In the genomic region with DNA sequence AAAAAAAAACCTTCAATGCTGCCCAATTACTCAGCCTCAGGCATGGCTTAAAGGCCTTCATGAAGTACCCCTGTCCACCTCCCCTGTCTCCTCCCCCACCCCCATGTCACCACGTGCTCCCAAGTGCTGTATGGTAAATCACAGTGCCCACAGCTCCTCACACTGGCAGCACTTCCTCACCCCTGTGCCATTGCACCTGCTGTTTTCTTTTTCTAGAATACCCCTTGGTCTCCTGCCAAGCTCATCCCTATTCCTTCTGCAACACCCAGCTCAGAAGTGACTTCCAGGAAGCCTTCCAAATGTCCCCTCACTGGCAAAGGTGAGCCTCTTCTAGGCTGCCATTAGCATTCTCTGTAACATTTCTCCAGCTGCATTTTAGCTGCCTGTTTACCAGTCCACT, we compare ENCODE assay signal across 35 cellular contexts. TPM values are rescaled to one million over a fixed set of nuclear protein-coding genes. Genes with fewer than 3 reads are reported as not detected.
DNase-seq lines count a peak whose midpoint lies in the region; TF ChIP-seq lines count a peak whose summit lies in the region.
"Had no signal": no experiment of that assay in that cellular context is flagged by ENCODE, and none has a peak within 500 bp of the region (broad histone marks: within the 10 kb centered on the region; RNA-seq: fewer than 3 reads in every experiment).

No MANE protein-coding gene starts in this region.

- intact Hi-C loops in CD14-positive monocyte (cut with micrococcal nuclease) = no loop called here

- no peak for TF ChIP-seq CTCF in CD14-positive monocyte (IDR thresholded peaks at IDR 0.05)

- no peak overlapping the region for H3K4me3 ChIP-seq in H7 (ENCODE audit: insufficient read depth, low read depth, low read length)
- H3K4me3 ChIP-seq: A549, adrenal gland, dorsolateral prefrontal cortex, esophagus muscularis mucosa, pancreas, right atrium auricular region, vagina had no signal

- H3K36me3 ChIP-seq in H7 (replicated peaks; ENCODE audit: control insufficient read depth, insufficient read depth, low read length) = no peaks in the 10 kb centered on the region
- H3K36me3 ChIP-seq: adrenal gland, esophagus muscularis mucosa, pancreas, right atrium auricular region, vagina had no signal

- DNase-seq in NCI-H2171 treated with DMSO at 0.1 percent for 48 hours (lab: John Stamatoyannopoulos, UW) = peak; percentile 47
- DNase-seq in NCI-H2171 (lab: John Stamatoyannopoulos, UW) = no peak
- DNase-seq in NCI-H1092 treated with DMSO at 0.1 percent for 48 hours (lab: John Stamatoyannopoulos, UW) = peak; percentile 69
- peak; percentile 8 for DNase-seq in SHP77 treated with DMSO at 0.1 percent for 48 hours (lab: John Stamatoyannopoulos, UW)
- DNase-seq in pons (ENCODE audit: low spot score) = peak; percentile 27
- no peak for DNase-seq in H7
- no peak for DNase-seq in CD14-positive monocyte (ENCODE audit: low spot score)
- DNase-seq in activated gamma-delta T cell (lab: John Stamatoyannopoulos, UW) = no peak
- DNase-seq: activated CD4-positive, alpha-beta T cell treated with anti-CD3 and anti-CD28 coated beads, Interleukin-2, amount 50 U/mL, for 4 hours; activated CD8-positive, alpha-beta memory T cell treated with anti-CD3 and anti-CD28 coated beads, Interleukin-2, amount 10 ng/mL, durations not matched to agents 7 days and 5 days; activated naive CD4-positive, alpha-beta T cell treated with anti-CD3 and anti-CD28 coated beads, Interleukin-2, amount 10 ng/mL, durations not matched to agents 7 days and 5 days; activated T-cell treated with anti-CD3 and anti-CD28 coated beads, Interleukin-2, amount 50 U/mL, for 48 hours; adrenal gland; CD4-positive, alpha-beta T cell; cerebellar nuclear complex; foreskin fibroblast; H9; head of caudate nucleus; Karpas-422; NCI-H1694 treated with DMSO at 0.1 percent for 48 hours; NCI-H510A; pancreas; PC-3; SK-N-SH; stimulated activated CD4-positive, alpha-beta T cell treated with anti-CD3 and anti-CD28 coated beads, Interleukin-1b, Interleukin-23, amount 100 ng/mL, for 48 hours; stimulated activated naive CD8-positive, alpha-beta T cell treated with anti-CD3 and anti-CD28 coated beads, Interleukin-15, Interleukin-2, amounts not matched to agents 100 U/mL and 50 U/mL, for 24 hours had no signal

- peaks cover 29% of the 10 kb centered on the region for H3K4me1 Mint-ChIP-seq in CD14-positive monocyte

- H3K27ac Mint-ChIP-seq in CD14-positive monocyte = peak overlapping the region in 1 of 7 donors; percentile 71
- H3K27ac Mint-ChIP-seq: activated CD8-positive, alpha-beta memory T cell treated with anti-CD3 and anti-CD28 coated beads, Interleukin-2, amount 10 ng/mL, durations not matched to agents 7 days and 5 days; activated naive CD4-positive, alpha-beta T cell treated with anti-CD3 and anti-CD28 coated beads, Interleukin-2, amount 10 ng/mL, durations not matched to agents 7 days and 5 days; CD4-positive, alpha-beta T cell; H9; memory B cell; T-helper 1 cell treated with Interleukin-12 subunit alpha and Interleukin-12 subunit beta and Interleukin-4 antibody, amounts not matched to agents 30 μg/mL and 1 μg/mL, for 36 hours had no signal

- no peak overlapping the region for H3K4me3 Mint-ChIP-seq in CD14-positive monocyte
- H3K4me3 Mint-ChIP-seq: activated CD8-positive, alpha-beta memory T cell treated with anti-CD3 and anti-CD28 coated beads, Interleukin-2, amount 10 ng/mL, durations not matched to agents 7 days and 5 days; activated naive CD4-positive, alpha-beta T cell treated with anti-CD3 and anti-CD28 coated beads, Interleukin-2, amount 10 ng/mL, durations not matched to agents 7 days and 5 days; CD4-positive, alpha-beta T cell; H9; memory B cell; neural crest cell; T-helper 1 cell treated with Interleukin-12 subunit alpha and Interleukin-12 subunit beta and Interleukin-4 antibody, amounts not matched to agents 30 μg/mL and 1 μg/mL, for 36 hours had no signal

- peaks cover 0 to 2% (median 0%) of the 10 kb centered on the region in 3 donors for H3K27me3 Mint-ChIP-seq in CD14-positive monocyte (ENCODE audit: low read depth in 3 of 3)

- no peaks in the 10 kb centered on the region for H3K27me3 ChIP-seq in H7 (ENCODE audit: control insufficient read depth, insufficient read depth, low read length)
- H3K27me3 ChIP-seq: adrenal gland, dorsolateral prefrontal cortex, esophagus muscularis mucosa, pancreas, right atrium auricular region, vagina had no signal

- H3K9me3 Mint-ChIP-seq in CD14-positive monocyte = no peaks in the 10 kb centered on the region
- H3K9me3 Mint-ChIP-seq: activated naive CD4-positive, alpha-beta T cell treated with anti-CD3 and anti-CD28 coated beads, Interleukin-2, amount 10 ng/mL, durations not matched to agents 7 days and 5 days; CD4-positive, alpha-beta T cell; H9; memory B cell; neural crest cell; T-helper 1 cell treated with Interleukin-12 subunit alpha and Interleukin-12 subunit beta and Interleukin-4 antibody, amounts not matched to agents 30 μg/mL and 1 μg/mL, for 36 hours had no signal

- H3K36me3 Mint-ChIP-seq in CD14-positive monocyte = peaks cover 0 to 1% of the 10 kb centered on the region in 2 donors
- H3K36me3 Mint-ChIP-seq: activated CD8-positive, alpha-beta memory T cell treated with anti-CD3 and anti-CD28 coated beads, Interleukin-2, amount 10 ng/mL, durations not matched to agents 7 days and 5 days; activated naive CD4-positive, alpha-beta T cell treated with anti-CD3 and anti-CD28 coated beads, Interleukin-2, amount 10 ng/mL, durations not matched to agents 7 days and 5 days had no signal

RNA-seq across cellular contexts. Expression of gene AKNAD1, which starts 9.4 kb away (rescaled TPM):
- not detected in 2 replicates for total RNA-seq in H7 (2014; rRNA removed; shearing (Covaris generic))
- not detected for polyA plus RNA-seq in CD14-positive monocyte
- total RNA-seq: activated CD8-positive, alpha-beta memory T cell treated with anti-CD3 and anti-CD28 coated beads, Interleukin-2, amount 10 ng/mL, durations not matched to agents 7 days and 5 days; CD4-positive, alpha-beta T cell; H9; left lobe of liver; pancreas; right atrium auricular region had no signal

RNA-seq across cellular contexts. Expression of gene GPSM2, which starts 29.3 kb away (rescaled TPM):
- 31.2 and 34.5 TPM in 2 replicates for total RNA-seq in H7 (2014; rRNA removed; shearing (Covaris generic))
- polyA plus RNA-seq in CD14-positive monocyte = 1 to 10 TPM; 2.4 to 4.7 TPM

Comparison
In these comparisons a context has a peak if more than half of its experiments do, and no peak if none do; other contexts are left out.
1. DNase-seq: peak in NCI-H2171 treated with DMSO at 0.1 percent for 48 hours (single experiment), NCI-H1092 treated with DMSO at 0.1 percent for 48 hours (single experiment), SHP77 treated with DMSO at 0.1 percent for 48 hours (single experiment) and pons (single experiment); none in NCI-H2171 (single experiment), H7 (single experiment), CD14-positive monocyte (single experiment) and activated gamma-delta T cell (single experiment).